In the genomic region with DNA sequence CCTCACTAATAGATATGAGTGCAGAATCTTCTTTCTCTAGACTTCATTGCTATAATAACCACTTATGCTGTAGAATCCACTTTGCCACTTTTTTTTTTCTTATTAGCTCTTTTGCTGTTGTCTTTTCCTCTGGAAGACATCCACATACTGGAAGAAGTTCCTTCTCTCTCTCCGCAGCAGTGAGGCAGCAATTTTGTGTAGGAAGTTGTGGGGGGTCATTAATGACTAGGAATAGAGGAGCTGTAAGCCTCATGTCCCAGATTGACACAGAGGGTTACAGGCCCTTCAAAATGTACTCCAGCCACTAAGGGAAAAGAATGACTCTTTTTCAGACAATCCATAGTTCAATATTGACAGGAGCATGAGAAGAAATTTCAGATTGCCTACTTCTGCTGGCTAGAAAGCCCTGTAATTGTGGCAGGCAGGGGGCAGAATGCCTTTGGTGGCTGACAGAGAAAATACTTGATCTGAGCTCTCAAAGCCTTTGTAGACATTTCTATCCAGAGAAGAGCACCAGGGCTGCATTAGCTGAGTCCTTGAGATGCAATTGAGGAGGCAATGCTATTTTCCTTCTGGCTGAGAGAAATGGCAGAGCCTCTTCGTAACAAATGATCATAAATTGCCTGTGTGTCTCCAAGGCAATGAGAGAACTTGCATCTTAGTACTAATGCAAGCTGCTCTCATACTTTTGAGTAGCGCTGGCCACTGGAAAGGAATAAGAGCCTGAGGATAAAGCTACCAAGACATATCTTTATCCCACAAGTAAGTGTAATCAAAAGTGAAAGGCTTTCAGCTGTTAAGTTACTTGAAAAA, we compare ENCODE assay signal across 16 cellular contexts.
"Had no signal": no experiment of that assay in that cellular context is flagged by ENCODE, and none has a peak within 500 bp of the region (broad histone marks: within the 10 kb centered on the region; RNA-seq: fewer than 3 reads in every experiment).

No MANE protein-coding gene starts in this region.

- H3K9me3 ChIP-seq: gastrocnemius medialis, heart right ventricle, left lung, ovary, tibial nerve, uterus had no signal

- H2AFZ ChIP-seq: neural progenitor cell had no signal

- H3K36me3 Mint-ChIP-seq: mesothelial cell of epicardium; neural progenitor cell; stimulated activated memory B cell treated with anti-CD40 and anti-IgM and Interleukin-4, amounts not matched to agents 10 μg/mL and 1 μg/mL and 100 μg/mL, for 72 hours; T-cell had no signal

- H3K9ac ChIP-seq: neural progenitor cell had no signal

- H3K36me3 ChIP-seq: gastrocnemius medialis, heart right ventricle, left lung, neural progenitor cell, ovary, tibial nerve, uterus had no signal

- H3K4me2 ChIP-seq: neural progenitor cell had no signal

- ATAC-seq: activated T-helper 17 cell treated with anti-CD3 and anti-CD28 coated beads, Interleukin-2, amount 50 U/mL, for 72 hours; gastrocnemius medialis; left lung; stimulated activated memory B cell treated with anti-CD40 and anti-IgM and Interleukin-4, amounts not matched to agents 10 μg/mL and 1 μg/mL and 100 μg/mL, for 72 hours; T-cell had no signal

- H3K9me3 Mint-ChIP-seq: mesothelial cell of epicardium had no signal

- H3K27ac Mint-ChIP-seq: activated T-helper 17 cell treated with anti-CD3 and anti-CD28 coated beads, Interleukin-2, amount 50 U/mL, for 72 hours; mesothelial cell of epicardium; neural progenitor cell; stimulated activated memory B cell treated with anti-CD40 and anti-IgM and Interleukin-4, amounts not matched to agents 10 μg/mL and 1 μg/mL and 100 μg/mL, for 72 hours; T-cell had no signal

- H3K4me1 Mint-ChIP-seq: activated T-helper 17 cell treated with anti-CD3 and anti-CD28 coated beads, Interleukin-2, amount 50 U/mL, for 72 hours; mesothelial cell of epicardium; neural progenitor cell; stimulated activated memory B cell treated with anti-CD40 and anti-IgM and Interleukin-4, amounts not matched to agents 10 μg/mL and 1 μg/mL and 100 μg/mL, for 72 hours; T-cell had no signal

- DNase-seq: activated CD4-positive, alpha-beta T cell treated with anti-CD3 and anti-CD28 coated beads, Interleukin-2, amount 50 U/mL, for 48 hours; activated naive CD4-positive, alpha-beta T cell treated with Interleukin-2 at 50 U/mL for 16 hours; erythroblast; gastrocnemius medialis; heart right ventricle; left lung; ovary; stimulated activated CD4-positive, alpha-beta T cell treated with anti-CD3 and anti-CD28 coated beads, Interleukin-2, amount 100 ng/mL, for 48 hours; T-cell; T-helper 9 cell; uterus had no signal

- H3K4me3 Mint-ChIP-seq: activated T-helper 17 cell treated with anti-CD3 and anti-CD28 coated beads, Interleukin-2, amount 50 U/mL, for 72 hours; mesothelial cell of epicardium; neural progenitor cell; stimulated activated memory B cell treated with anti-CD40 and anti-IgM and Interleukin-4, amounts not matched to agents 10 μg/mL and 1 μg/mL and 100 μg/mL, for 72 hours; T-cell had no signal

- H3K27ac ChIP-seq: gastrocnemius medialis, left lung, neural progenitor cell, ovary, uterus had no signal

- H3K4me1 ChIP-seq: gastrocnemius medialis, heart right ventricle, left lung, neural progenitor cell, tibial nerve, uterus had no signal

- H3K27me3 ChIP-seq: gastrocnemius medialis, heart right ventricle, left lung, neural progenitor cell, ovary, tibial nerve, uterus had no signal

- H3K4me3 ChIP-seq: gastrocnemius medialis, heart right ventricle, left lung, neural progenitor cell, ovary, tibial nerve, uterus had no signal

- H3K27me3 Mint-ChIP-seq: activated T-helper 17 cell treated with anti-CD3 and anti-CD28 coated beads, Interleukin-2, amount 50 U/mL, for 72 hours; stimulated activated memory B cell treated with anti-CD40 and anti-IgM and Interleukin-4, amounts not matched to agents 10 μg/mL and 1 μg/mL and 100 μg/mL, for 72 hours; T-cell had no signal
